Comparison of ENCODE assay signal across 2 cellular contexts in the genomic region with DNA sequence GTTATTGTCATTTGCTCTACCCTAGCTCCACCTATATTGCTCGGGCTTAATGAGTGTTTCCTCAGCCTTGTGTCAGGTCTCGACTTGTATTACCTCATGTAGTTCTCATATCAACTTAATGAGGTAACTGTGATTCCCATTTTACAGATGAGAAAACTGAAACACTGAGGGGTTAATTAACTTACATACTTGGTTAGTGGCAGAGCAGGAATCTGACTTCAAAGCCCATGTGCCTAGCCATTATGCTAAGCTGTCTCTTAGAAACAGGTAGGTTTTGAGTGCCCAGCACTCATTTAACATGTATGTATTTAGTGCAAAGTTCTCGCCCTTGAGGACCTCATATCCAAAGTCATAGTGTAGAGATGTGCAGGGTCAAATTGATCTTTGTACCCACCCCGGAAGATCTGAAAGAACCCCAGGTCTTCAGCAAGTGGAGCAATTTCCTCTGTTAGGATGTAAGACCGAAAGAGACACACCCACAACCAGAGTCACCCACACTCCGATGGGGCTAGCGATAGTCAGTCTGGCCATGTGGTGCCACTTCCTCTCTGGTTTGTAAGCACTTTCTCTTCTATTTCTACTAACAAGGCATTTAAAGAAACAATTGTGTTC.
TF ChIP-seq lines count a peak whose summit lies in the region.

No MANE protein-coding gene starts in this region.

TF ChIP-seq in K562, 482 proteins besides CTCF, POLR2A, EP300 and RAD21 (continued from another document and continues in another):
- TF ChIP-seq FIP1L1 (IDR thresholded peaks at IDR 0.05; ENCODE audit: low read depth, low read length, poor library complexity, severe bottlenecking) (no peak), CEBPG (CRISPR knock-in tag; IDR thresholded peaks at IDR 0.05) (peak; percentile 71; the same call in 1 of the 2 replicates), CEBPG (tag; conservative IDR thresholded peaks at IDR 0.05 in 1 of 2, IDR thresholded peaks at IDR 0.05 in 1 of 2) (0 out of 4 replicates have a peak, but pooled peaks have one; percentile 17 to 46), MNT (conservative IDR thresholded peaks at IDR 0.05) (0 out of 4 replicates have a peak, but pooled peaks of 1 of the 2 experiments have one; percentile 28), GATAD2B (IDR thresholded peaks at IDR 0.05; ENCODE audit: borderline replicate concordance) (no peak), CREB5 (CRISPR knock-in tag; IDR thresholded peaks at IDR 0.05) (no peak), ELF1 (tag; IDR thresholded peaks at IDR 0.05) (no peak), MYNN (IDR thresholded peaks at IDR 0.05) (0 out of 2 replicates have a peak, but pooled peaks have one; percentile 37), MYNN (CRISPR knock-in tag; IDR thresholded peaks at IDR 0.05) (no peak), SPI1 (IDR thresholded peaks at IDR 0.05; ENCODE audit: borderline replicate concordance, low read depth, low read length) (peak; percentile 95), RB1 (IDR thresholded peaks at IDR 0.05; ENCODE audit: low read depth) (no peak), ZC3H11A (IDR thresholded peaks at IDR 0.05; ENCODE audit: low read depth, low read length) (no peak), CXXC5 (CRISPR knock-in tag; IDR thresholded peaks at IDR 0.05) (0 out of 2 replicates have a peak, but pooled peaks have one; percentile 10), TBL1XR1 (IDR thresholded peaks at IDR 0.05; ENCODE audit: low read length in 2 of 2) (no peak), PCBP1 (IDR thresholded peaks at IDR 0.05; ENCODE audit: low read depth, low read length, poor library complexity, severe bottlenecking) (no peak), ILF3 (IDR thresholded peaks at IDR 0.05; ENCODE audit: borderline replicate concordance) (no peak), XRCC3 (IDR thresholded peaks at IDR 0.05) (no peak), ZNF592 (IDR thresholded peaks at IDR 0.05) (peak; percentile 71), FOS (IDR thresholded peaks at IDR 0.05; ENCODE audit: extremely low read depth, insufficient read length) (no peak), GABPA (tag; conservative IDR thresholded peaks at IDR 0.05; ENCODE audit: low read depth) (0 out of 2 replicates have a peak, but pooled peaks have one; percentile 14), NFE2 (IDR thresholded peaks at IDR 0.05; ENCODE audit: low read depth) (no peak), YBX1 (IDR thresholded peaks at IDR 0.05) (no peak), RBM25 (IDR thresholded peaks at IDR 0.05; ENCODE audit: low read depth, low read length, severe bottlenecking) (peak; percentile 86), TEAD1 (CRISPR knock-in tag; IDR thresholded peaks at IDR 0.05) (no peak), HNRNPK (IDR thresholded peaks at IDR 0.05; ENCODE audit: low read depth, low read length, poor library complexity, severe bottlenecking) (no peak), FOSL1 (tag; conservative IDR thresholded peaks at IDR 0.05) (peak; percentile 38; the same call in 1 of the 2 replicates), MAFF (IDR thresholded peaks at IDR 0.05; ENCODE audit: low read length) (no peak), SMARCA4 (IDR thresholded peaks at IDR 0.05) (0 out of 2 replicates have a peak, but pooled peaks have one; percentile 22), CREB1 (IDR thresholded peaks at IDR 0.05) (no peak), CREB1 (CRISPR knock-in tag; IDR thresholded peaks at IDR 0.05) (no peak)

TF ChIP-seq in SK-N-SH treated with all-trans-retinoic acid at 6 μM for 48 hours, 23 proteins besides CTCF, POLR2A, EP300 and RAD21 (continued from another document):
- no peak for TF ChIP-seq TSHZ2 (CRISPR knock-in tag; IDR thresholded peaks at IDR 0.05)
- no peak for TF ChIP-seq GLIS3 (CRISPR knock-in tag; IDR thresholded peaks at IDR 0.05)
- no peak for TF ChIP-seq ZFP3 (CRISPR knock-in tag; IDR thresholded peaks at IDR 0.05)
- TF ChIP-seq ZNF565 (CRISPR knock-in tag; conservative IDR thresholded peaks at IDR 0.05; ENCODE audit: low read depth) = no peak
- TF ChIP-seq OSR1 (CRISPR knock-in tag; IDR thresholded peaks at IDR 0.05) = no peak
TF ChIP-seq in SK-N-SH treated with all-trans-retinoic acid at 6 μM for 48 hours: peak in this region for 0.
